Comparison of ENCODE assay signal across 23 cellular contexts in the genomic region with DNA sequence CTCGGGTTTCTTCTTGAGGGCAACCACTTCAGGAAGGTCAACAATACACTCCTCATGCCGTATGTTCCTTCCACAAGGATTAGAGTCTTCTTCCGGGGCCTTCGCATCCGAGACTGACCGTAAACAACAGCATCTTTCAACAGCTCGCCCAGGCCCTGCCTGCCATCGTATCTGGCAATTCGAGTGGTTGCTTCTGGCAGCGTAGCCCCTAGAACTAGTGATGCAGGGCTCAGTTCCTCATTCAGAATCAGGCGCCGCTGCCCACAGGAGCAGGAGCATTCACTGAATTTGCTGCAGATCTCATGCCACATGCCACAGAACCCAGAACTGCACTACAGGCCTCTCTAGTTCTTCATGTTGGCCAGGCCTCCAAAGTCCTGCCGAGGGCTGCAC.
"Had no signal": no experiment of that assay in that cellular context is flagged by ENCODE, and none has a peak within 500 bp of the region (broad histone marks: within the 10 kb centered on the region; RNA-seq: fewer than 3 reads in every experiment).

No MANE protein-coding gene starts in this region.

- H3K9me3 ChIP-seq: ascending aorta, MG63, SJCRH30 had no signal

- H3K36me3 ChIP-seq: ascending aorta, cardiac muscle cell, MG63, SJCRH30 had no signal

- ATAC-seq: activated CD8-positive, alpha-beta T cell treated with anti-CD3 and anti-CD28 coated beads for 36 hours; activated T-cell treated with anti-CD3 and anti-CD28 coated beads, Interleukin-2, amount 50 U/mL, for 72 hours; activated T-helper 17 cell treated with anti-CD3 and anti-CD28 coated beads, Interleukin-2, amount 50 U/mL, for 72 hours had no signal

- H3K4me1 ChIP-seq: ascending aorta, SJCRH30 had no signal

- H3K27me3 ChIP-seq: ascending aorta, cardiac muscle cell, MG63 had no signal

- H3K27ac ChIP-seq: ascending aorta, cardiac muscle cell, PC-9, SJCRH30, SK-N-MC had no signal

- H3K4me3 ChIP-seq: ascending aorta, cardiac muscle cell, MG63, PC-9, SJCRH30, SK-N-MC had no signal

- DNase-seq: activated CD4-positive, alpha-beta T cell treated with anti-CD3 and anti-CD28 coated beads, Interleukin-2, amount 10 ng/mL, durations not matched to agents 24 days and 14 days; activated CD4-positive, alpha-beta T cell treated with anti-CD3 and anti-CD28 coated beads, Interleukin-2, amount 50 U/mL, for 4 hours; activated CD8-positive, alpha-beta T cell treated with anti-CD3 and anti-CD28 coated beads for 36 hours; activated effector memory CD4-positive, alpha-beta T cell treated with anti-CD3 and anti-CD28 coated beads, Interleukin-2, amount 50 U/mL, for 16 hours; activated naive CD4-positive, alpha-beta T cell; activated naive CD8-positive, alpha-beta T cell treated with anti-CD3 and anti-CD28 coated beads, Interleukin-2, amount 10 ng/mL, durations not matched to agents 7 days and 5 days; activated T-cell treated with anti-CD3 and anti-CD28 coated beads, Interleukin-2, amount 50 U/mL, for 1 hour; activated T-cell treated with anti-CD3 and anti-CD28 coated beads, Interleukin-2, amount 50 U/mL, for 72 hours; amygdala; Kasumi-1; MG63; NCI-H1436 treated with DMSO at 0.1 percent for 48 hours; NCI-H1694 treated with DMSO at 0.1 percent for 48 hours; NCI-H748 treated with DMSO at 0.1 percent for 48 hours; NK-92 treated with Interleukin-12 subunit alpha and Interleukin-12 subunit beta, amount 100 ng/mL, for 24 hours; PC-9; Right ventricle myocardium superior; SJCRH30; T1000 had no signal
